23 cellular contexts compared by ENCODE assay signal in genomic region chr10:43295436-43295835, GRCh38. TPM values are rescaled to one million over a fixed set of nuclear protein-coding genes. Genes with fewer than 3 reads are reported as not detected.
DNase-seq lines count a peak whose midpoint lies in the region; ATAC-seq and TF ChIP-seq lines count a peak whose summit lies in the region.
"Had no signal": no experiment of that assay in that cellular context is flagged by ENCODE, and none has a peak within 500 bp of the region (broad histone marks: within the 10 kb centered on the region; RNA-seq: fewer than 3 reads in every experiment).

No MANE protein-coding gene starts in this region.

- H3K4me3 Mint-ChIP-seq in MCF 10A (ENCODE audit: unreplicated experiment), result no peak overlapping the region
- H3K4me3 Mint-ChIP-seq in activated CD8-positive, alpha-beta T cell treated with anti-CD3 and anti-CD28 coated beads, Interleukin-2, amount 10 ng/mL, durations not matched to agents 7 days and 5 days, result no peak overlapping the region
- H3K4me3 Mint-ChIP-seq: WTC11 had no signal

- H4K20me1 ChIP-seq in mammary epithelial cell (ENCODE audit: insufficient read depth, low read length), result no peaks in the 10 kb centered on the region

- dilution Hi-C loops in mammary epithelial cell (cut with HindIII; ENCODE audit: low sequenced_read_pairs), result no loop called here

- H3K9ac ChIP-seq in mammary epithelial cell (ENCODE audit: insufficient read depth, low read length), result no peak overlapping the region
- H3K9ac ChIP-seq: KMS-11 had no signal

- no peak overlapping the region for H3K4me3 ChIP-seq in mammary epithelial cell (replicated peaks in 1 of 3; ENCODE audit: insufficient read depth in 1 of 3, low read depth in 2 of 3, low read length in 3 of 3)
- H3K4me3 ChIP-seq: esophagus squamous epithelium, PC-9, right atrium auricular region, SJSA1, testis had no signal

- H3K9me3 Mint-ChIP-seq in MCF 10A (ENCODE audit: unreplicated experiment), result peaks cover 8% of the 10 kb centered on the region
- peaks cover 12% of the 10 kb centered on the region for H3K9me3 Mint-ChIP-seq in activated CD8-positive, alpha-beta T cell treated with anti-CD3 and anti-CD28 coated beads, Interleukin-2, amount 10 ng/mL, durations not matched to agents 7 days and 5 days (ENCODE audit: insufficient read depth)
- H3K9me3 Mint-ChIP-seq: WTC11 had no signal

- no peak for ATAC-seq in activated CD8-positive, alpha-beta T cell treated with anti-CD3 and anti-CD28 coated beads, Interleukin-2, amount 10 ng/mL, durations not matched to agents 7 days and 5 days
- peak; percentile 23 for ATAC-seq in esophagus mucosa

- intact Hi-C loops in MCF 10A (cut with micrococcal nuclease) (no loop called here), mammary epithelial cell (cut with micrococcal nuclease) (no loop called here)

- CTCF ChIA-PET in MCF 10A (lab: Yijun Ruan, JAX), result interaction anchor here (1.0 to 1.7 kb wide), 2 partner anchors 53 to 55 kb away, joined by 3 to 13 read pairs; no protein-coding TSS in a partner anchor
- CTCF ChIA-PET in mammary epithelial cell (lab: Charles Lee; ENCODE audit: low non-redundant PET), result no interaction called here
- CTCF ChIA-PET in activated CD8-positive, alpha-beta T cell treated with anti-CD3 and anti-CD28 coated beads, Interleukin-2, amount 10 ng/mL, durations not matched to agents 7 days and 5 days (lab: Charles Lee), result interaction anchor here (0.9 kb wide), 1 partner anchor 54 kb away, joined by 5 read pairs; no protein-coding TSS in a partner anchor

- no peaks in the 10 kb centered on the region for H3K9me3 ChIP-seq in mammary epithelial cell (replicated peaks; ENCODE audit: insufficient read depth, low read length)
- H3K9me3 ChIP-seq: esophagus squamous epithelium, right atrium auricular region, SJSA1, testis had no signal

- no peaks in the 10 kb centered on the region for H3K79me2 ChIP-seq in mammary epithelial cell (ENCODE audit: insufficient read depth, low read length)

- POLR2A ChIA-PET in MCF 10A (lab: Yijun Ruan, JAX), result interaction anchor here (0.7 kb wide), 1 partner anchor 45 kb away, joined by 3 read pairs; no protein-coding TSS in a partner anchor
- POLR2A ChIA-PET in activated CD8-positive, alpha-beta T cell treated with anti-CD3 and anti-CD28 coated beads, Interleukin-2, amount 10 ng/mL, durations not matched to agents 7 days and 5 days (lab: Charles Lee), result interaction anchor here (0.7 kb wide), 1 partner anchor 106 kb away, joined by 3 read pairs; no protein-coding TSS in a partner anchor

- H3K4me2 ChIP-seq in mammary epithelial cell (ENCODE audit: insufficient read depth, low read depth, low read length), result no peak overlapping the region
- H3K4me2 ChIP-seq: KMS-11, PC-9 had no signal

- H3K27ac Mint-ChIP-seq in MCF 10A (ENCODE audit: low read depth, unreplicated experiment), result no peak overlapping the region
- peak overlapping the region; percentile 85 for H3K27ac Mint-ChIP-seq in activated CD8-positive, alpha-beta T cell treated with anti-CD3 and anti-CD28 coated beads, Interleukin-2, amount 10 ng/mL, durations not matched to agents 7 days and 5 days
- H3K27ac Mint-ChIP-seq: WTC11 had no signal

- no peak overlapping the region for H3K27ac ChIP-seq in mammary epithelial cell (ENCODE audit: insufficient read depth, low read depth, low read length)
- H3K27ac ChIP-seq: esophagus squamous epithelium, KMS-11, PC-9, right atrium auricular region, SJSA1, testis had no signal

- peak; percentile 37 for DNase-seq in MCF 10A (ENCODE audit: unreplicated experiment)
- DNase-seq in mammary epithelial cell, result no peak
- no peak for DNase-seq in activated CD8-positive, alpha-beta T cell treated with anti-CD3 and anti-CD28 coated beads, Interleukin-2, amount 10 ng/mL, durations not matched to agents 7 days and 5 days
- DNase-seq in NCI-H1092 treated with DMSO at 0.1 percent for 48 hours (lab: John Stamatoyannopoulos, UW), result no peak
- no peak for DNase-seq in NCI-H1436 treated with DMSO at 0.1 percent for 48 hours (lab: John Stamatoyannopoulos, UW)
- DNase-seq in Ammon's horn (ENCODE audit: low spot score), result no peak
- DNase-seq: activated effector memory CD4-positive, alpha-beta T cell treated with Interleukin-2 at 50 U/mL for 16 hours; DND-41; effector CD4-positive, alpha-beta T cell; esophagus squamous epithelium; H7; mesenchymal stem cell; NCI-H187 treated with DMSO at 0.1 percent for 48 hours; NCI-H226; PC-9; testis had no signal

- peaks cover 4% of the 10 kb centered on the region for H3K27me3 Mint-ChIP-seq in MCF 10A (ENCODE audit: insufficient read depth, unreplicated experiment)
- H3K27me3 Mint-ChIP-seq in activated CD8-positive, alpha-beta T cell treated with anti-CD3 and anti-CD28 coated beads, Interleukin-2, amount 10 ng/mL, durations not matched to agents 7 days and 5 days (ENCODE audit: low read depth), result peaks cover 5% of the 10 kb centered on the region

- 62% methylated on average over 8 of the region's 10 CpGs for WGBS in mammary epithelial cell (ENCODE audit: low coverage, missing lambda C conversion rate)

- TF ChIP-seq CTCF in MCF 10A (IDR thresholded peaks at IDR 0.05; ENCODE audit: unreplicated experiment), result no peak
- no peak for TF ChIP-seq CTCF in mammary epithelial cell (conservative IDR thresholded peaks at IDR 0.05 in 1 of 2, IDR thresholded peaks at IDR 0.05 in 1 of 2; ENCODE audit: extremely low read depth in 1 of 2, insufficient read depth in 1 of 2, low read depth in 1 of 2, low read length in 2 of 2)

- no TSS peak for BruUV-seq in MCF 10A (replicated peaks; lab: Mats Ljungman, UMichigan)
- BruUV-seq in mammary epithelial cell (replicated peaks; lab: Mats Ljungman, UMichigan), result no TSS peak

- no peaks in the 10 kb centered on the region for H3K36me3 ChIP-seq in mammary epithelial cell (ENCODE audit: insufficient read depth, low read length)
- H3K36me3 ChIP-seq: esophagus squamous epithelium, right atrium auricular region, SJSA1 had no signal

- no peaks in the 10 kb centered on the region for H3K36me3 Mint-ChIP-seq in MCF 10A (ENCODE audit: insufficient read depth, unreplicated experiment)
- H3K36me3 Mint-ChIP-seq in activated CD8-positive, alpha-beta T cell treated with anti-CD3 and anti-CD28 coated beads, Interleukin-2, amount 10 ng/mL, durations not matched to agents 7 days and 5 days (ENCODE audit: low read depth), result peaks cover 25% of the 10 kb centered on the region
- H3K36me3 Mint-ChIP-seq: WTC11 had no signal

- in situ Hi-C loops in mammary epithelial cell (cut with MboI; ENCODE audit: low sequenced_read_pairs in 2 of 2), result loop anchor here in 1 of 2 donors (10.0 kb wide), 2 partner anchors 49 to 169 kb away; no protein-coding TSS in a partner anchor

- no peaks in the 10 kb centered on the region for H3K4me1 ChIP-seq in mammary epithelial cell (ENCODE audit: insufficient read depth, low read length)
- H3K4me1 ChIP-seq: SJSA1, testis had no signal

- peaks cover 3% of the 10 kb centered on the region for H3K27me3 ChIP-seq in mammary epithelial cell (ENCODE audit: insufficient read depth, low read length)
- H3K27me3 ChIP-seq: right atrium auricular region, testis had no signal

- peaks cover 5% of the 10 kb centered on the region for H3K4me1 Mint-ChIP-seq in MCF 10A (ENCODE audit: insufficient read depth, unreplicated experiment)
- H3K4me1 Mint-ChIP-seq in activated CD8-positive, alpha-beta T cell treated with anti-CD3 and anti-CD28 coated beads, Interleukin-2, amount 10 ng/mL, durations not matched to agents 7 days and 5 days (ENCODE audit: low read depth), result peaks cover 84% of the 10 kb centered on the region

- no peak overlapping the region for H2AFZ ChIP-seq in mammary epithelial cell (ENCODE audit: low read depth, low read length)
- H2AFZ ChIP-seq: PC-9 had no signal

RNA-seq across cellular contexts. Expression of gene RASGEF1A, which starts 28.6 kb away (rescaled TPM):
- total RNA-seq in MCF 10A (2022), result not detected in 2 replicates
- total RNA-seq in mammary epithelial cell, result 1 to 10 TPM in 1 of 2 donors, not detected in 1; 4.7 TPM
- 0.79 TPM for polyA plus RNA-seq in mammary epithelial cell
- polyA minus RNA-seq in mammary epithelial cell, result not detected
- 1 to 10 TPM; 3.6 to 4.0 TPM for total RNA-seq in activated CD8-positive, alpha-beta T cell treated with anti-CD3 and anti-CD28 coated beads, Interleukin-2, amount 10 ng/mL, durations not matched to agents 7 days and 5 days
- 1.00 TPM for total RNA-seq in esophagus mucosa
- total RNA-seq: HT-29, osteocyte, SJSA1 had no signal
